8 cellular contexts compared by ENCODE assay signal in the genomic region with DNA sequence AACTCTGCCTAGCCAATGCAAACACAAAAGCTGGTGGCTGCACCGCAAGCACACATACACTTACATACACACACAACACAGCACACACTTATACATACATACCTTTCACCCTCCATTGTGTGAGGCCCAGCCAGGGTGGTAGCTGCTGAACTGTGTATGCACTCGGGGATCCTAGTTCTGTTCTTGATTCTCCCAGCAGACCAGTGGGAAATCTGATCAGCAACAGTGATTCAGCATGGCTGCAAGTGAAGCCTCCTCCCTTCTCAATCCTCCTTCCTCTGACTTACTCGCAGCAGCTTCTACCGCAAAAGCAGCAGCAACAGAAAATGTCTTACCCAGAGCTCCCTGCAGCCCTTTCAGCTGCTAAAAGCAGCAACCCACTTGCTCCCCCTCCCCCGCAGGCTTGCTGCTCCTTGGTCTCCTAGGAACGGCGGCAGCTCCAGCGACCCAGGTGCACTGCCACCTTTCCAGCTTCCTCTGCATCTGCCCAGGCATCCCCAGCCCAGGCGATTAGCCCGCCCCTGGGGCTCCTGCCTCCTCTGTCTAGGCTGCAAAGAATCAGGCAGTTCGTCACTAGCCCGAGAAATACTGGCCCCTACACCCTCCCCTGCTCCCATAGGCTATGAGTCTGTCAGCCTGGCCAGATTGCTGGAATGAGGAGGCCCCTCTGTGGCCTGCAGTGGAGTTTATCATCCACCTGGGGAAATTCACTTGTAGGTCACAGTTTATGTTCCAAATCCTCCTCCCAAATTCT. TPM values are rescaled to one million over a fixed set of nuclear protein-coding genes. Genes with fewer than 3 reads are reported as not detected.
DNase-seq lines count a peak whose midpoint lies in the region; ATAC-seq, FAIRE-seq and TF ChIP-seq lines count a peak whose summit lies in the region.

A gene with protein sequence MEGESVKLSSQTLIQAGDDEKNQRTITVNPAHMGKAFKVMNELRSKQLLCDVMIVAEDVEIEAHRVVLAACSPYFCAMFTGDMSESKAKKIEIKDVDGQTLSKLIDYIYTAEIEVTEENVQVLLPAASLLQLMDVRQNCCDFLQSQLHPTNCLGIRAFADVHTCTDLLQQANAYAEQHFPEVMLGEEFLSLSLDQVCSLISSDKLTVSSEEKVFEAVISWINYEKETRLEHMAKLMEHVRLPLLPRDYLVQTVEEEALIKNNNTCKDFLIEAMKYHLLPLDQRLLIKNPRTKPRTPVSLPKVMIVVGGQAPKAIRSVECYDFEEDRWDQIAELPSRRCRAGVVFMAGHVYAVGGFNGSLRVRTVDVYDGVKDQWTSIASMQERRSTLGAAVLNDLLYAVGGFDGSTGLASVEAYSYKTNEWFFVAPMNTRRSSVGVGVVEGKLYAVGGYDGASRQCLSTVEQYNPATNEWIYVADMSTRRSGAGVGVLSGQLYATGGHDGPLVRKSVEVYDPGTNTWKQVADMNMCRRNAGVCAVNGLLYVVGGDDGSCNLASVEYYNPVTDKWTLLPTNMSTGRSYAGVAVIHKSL (minus strand): TSS at position 559 of the 754 bp plus-strand sequence. CDS start 443 bp downstream, at position 116.

- no peak for FAIRE-seq in urothelium cell line (lab: Jason Lieb, UNC)

- H3K4me3 Mint-ChIP-seq in GM23338: no peak within 1 kb of the TSS

- H3K4me1 ChIP-seq in GM23338 (ENCODE audit: insufficient read depth) (peaks cover 17% of the 10 kb centered on the region), tibial artery (peaks cover 0 to 17% (median 12%) of the 10 kb centered on the region in 4 donors)

- CTCF ChIA-PET in GM10248 (lab: Yijun Ruan, JAX): interaction anchor here (0.9 to 10.9 kb wide), 16 partner anchors 8 to 107 kb away, joined by 3 to 292 read pairs (median 5); partner anchors contain the start of gene HNRNPA0

- H3K4me2 ChIP-seq in GM23338: peak within 1 kb of the TSS; percentile 85

- no peaks in the 10 kb centered on the region for H3K27me3 ChIP-seq in GM23338 (ENCODE audit: insufficient read depth)
- H3K27me3 ChIP-seq in tibial artery: no peaks in the 10 kb centered on the region

- ATAC-seq in GM23338: peak; percentile 95

- TF ChIP-seq CTCF in GM10248 (IDR thresholded peaks at IDR 0.05; ENCODE audit: control extremely low read depth, extremely low read depth, low read depth, missing control alignments): peak; percentile 36
- peak; percentile 33 to 74 for TF ChIP-seq CTCF in GM23338 (conservative IDR thresholded peaks at IDR 0.05; ENCODE audit: low read depth in 2 of 2)
- peak; percentile 23 to 29 for TF ChIP-seq CTCF in tibial artery (IDR thresholded peaks at IDR 0.05)

- H3K27me3 Mint-ChIP-seq in GM23338 (ENCODE audit: insufficient read depth, low read depth, poor library complexity): peaks cover 2% of the 10 kb centered on the region

- no peaks in the 10 kb centered on the region for H3F3A ChIP-seq in GM23338 (replicated peaks; ENCODE audit: low read depth)

- no peaks in the 10 kb centered on the region for H3K9me2 ChIP-seq in GM23338 (ENCODE audit: insufficient read depth)

- H3K27ac ChIP-seq in GM23338 (ENCODE audit: low read depth) (peak within 1 kb of the TSS; percentile 93), tibial artery (peak within 1 kb of the TSS; percentile 51)

- H3K4me3 ChIP-seq in GM23338 (peak within 1 kb of the TSS; percentile 67), tibial artery (peak within 1 kb of the TSS; percentile 46 to 55)

- peaks cover 6% of the 10 kb centered on the region for H3K9me3 Mint-ChIP-seq in GM23338

- H3K4me1 Mint-ChIP-seq in GM23338: peaks cover 21% of the 10 kb centered on the region; the same call in 2 of the 3 replicates

- no peaks in the 10 kb centered on the region for H3K9me3 ChIP-seq in tibial artery

- intact Hi-C loops in tibial artery (cut with DNase I; ENCODE audit: low total_unique reads): no loop called here

- no peaks in the 10 kb centered on the region for H4K20me1 ChIP-seq in GM23338 (replicated peaks; ENCODE audit: insufficient read depth)

- H3K79me2 ChIP-seq in GM23338 (replicated peaks; ENCODE audit: insufficient read depth): peaks cover 40% of the 10 kb centered on the region

- no peaks in the 10 kb centered on the region for H3K36me3 ChIP-seq in GM23338 (ENCODE audit: insufficient read depth)
- no peaks in the 10 kb centered on the region for H3K36me3 ChIP-seq in tibial artery

- POLR2A ChIA-PET in GM10248 (lab: Yijun Ruan, JAX): interaction anchor here (0.7 kb wide), 1 partner anchor 17 kb away, joined by 3 read pairs; no protein-coding TSS in a partner anchor

- H2AFZ ChIP-seq in GM23338: peak within 1 kb of the TSS; percentile 74

- no peak within 1 kb of the TSS for H3K27ac Mint-ChIP-seq in GM23338

- H3K36me3 Mint-ChIP-seq in GM23338 (ENCODE audit: low read depth): no peaks in the 10 kb centered on the region

- DNase-seq in GM10248 (ENCODE audit: extremely low spot score) (peak; percentile 58), GM23338 (ENCODE audit: low spot score) (peak; percentile 95), NCI-H187 treated with DMSO at 0.1 percent for 48 hours (lab: John Stamatoyannopoulos, UW) (peak; percentile 37), activated T-cell treated with anti-CD3 and anti-CD28 coated beads for 24 hours (ENCODE audit: low read depth) (peak; percentile 20), fibroblast of gingiva (ENCODE audit: low read depth) (peak; percentile 22), mucosa of gallbladder (ENCODE audit: low spot score) (peak; percentile 38), tibial artery (peak; percentile 21 to 67), urothelium cell line (ENCODE audit: low spot score) (no peak)

TF ChIP-seq in GM23338, 12 proteins besides CTCF, POLR2A, EP300 and RAD21:
- TF ChIP-seq STAT1 (IDR thresholded peaks at IDR 0.05; ENCODE audit: unreplicated experiment) (no peak), CREB1 (CRISPR knock-in tag; IDR thresholded peaks at IDR 0.05; ENCODE audit: low read depth) (peak; percentile 25), POLR2AphosphoS5 (IDR thresholded peaks at IDR 0.05; ENCODE audit: low read depth) (peak; percentile 58), ZNF114 (CRISPR knock-in tag; IDR thresholded peaks at IDR 0.05) (no peak)

RNA-seq across cellular contexts. Expression of the gene that starts here (rescaled TPM):
- total RNA-seq in GM23338 (2014; rRNA removed; shearing (Covaris generic)): 10.8 and 11.7 TPM in 2 replicates
- polyA plus RNA-seq in GM23338 (2016; fragmentation: Nextera tagmentation; extraction: Ambion mirVana): 3.1 and 4.9 TPM in 2 replicates
- total RNA-seq in mucosa of gallbladder: 20.3 TPM
